11 cellular contexts compared by ENCODE assay signal in genomic region chr9:19101203-19101602, GRCh38. TPM values are rescaled to one million over a fixed set of nuclear protein-coding genes. Genes with fewer than 3 reads are reported as not detected.
DNase-seq lines count a peak whose midpoint lies in the region; ATAC-seq and TF ChIP-seq lines count a peak whose summit lies in the region.
"Had no signal": no experiment of that assay in that cellular context is flagged by ENCODE, and none has a peak within 500 bp of the region (broad histone marks: within the 10 kb centered on the region; RNA-seq: fewer than 3 reads in every experiment).

No MANE protein-coding gene starts in this region.

- peaks cover 7% of the 10 kb centered on the region; the same call in 1 of the 2 replicates for H3K4me1 ChIP-seq in HUES64 (ENCODE audit: insufficient read depth, low read length)

- H3K27ac ChIP-seq in CD4-positive, alpha-beta T cell (ENCODE audit: low read depth, low read length), result no peak overlapping the region
- H3K27ac ChIP-seq in HUES64 (ENCODE audit: low read depth, low read length), result no peak overlapping the region
- H3K27ac ChIP-seq: epithelial cell of prostate, neutrophil had no signal

- CTCF ChIA-PET in CD4-positive, alpha-beta T cell (lab: Charles Lee), result interaction anchor here (1.0 to 1.9 kb wide), 2 partner anchors 52 to 82 kb away, joined by 3 to 11 read pairs; partner anchors contain the start of gene RRAGA

- H3K9me3 Mint-ChIP-seq in CD4-positive, alpha-beta T cell, result no peaks in the 10 kb centered on the region
- no peaks in the 10 kb centered on the region for H3K9me3 Mint-ChIP-seq in activated naive CD8-positive, alpha-beta T cell treated with anti-CD3 and anti-CD28 coated beads, Interleukin-2, amount 50 U/mL, for 24 hours
- H3K9me3 Mint-ChIP-seq in mesothelial cell of epicardium, result peaks cover 3% of the 10 kb centered on the region

- DNase-seq in CD4-positive, alpha-beta T cell, result no peak
- DNase-seq in activated naive CD8-positive, alpha-beta T cell treated with anti-CD3 and anti-CD28 coated beads, Interleukin-2, amount 50 U/mL, for 24 hours, result no peak
- DNase-seq in mesothelial cell of epicardium (ENCODE audit: low spot score in 2 of 2, unreplicated experiment in 2 of 2) (no peak), inferior parietal cortex (ENCODE audit: extremely low spot score) (no peak), GF-D8 (lab: John Stamatoyannopoulos, UW) (no peak), dedifferentiated amniotic fluid mesenchymal stem cell (ENCODE audit: extremely low spot score) (no peak), foreskin melanocyte (no peak)
- DNase-seq: NCI-H774 had no signal

- H3K9ac ChIP-seq in HUES64 (ENCODE audit: low read depth, low read length), result peak overlapping the region; percentile 49; the same call in 1 of the 2 replicates

- WGBS in HUES64, result 88% methylated on average over 8 of the region's 8 CpGs

- no peaks in the 10 kb centered on the region for H3K27me3 ChIP-seq in CD4-positive, alpha-beta T cell (ENCODE audit: control insufficient read depth, insufficient read depth, low read length)
- no peaks in the 10 kb centered on the region for H3K27me3 ChIP-seq in HUES64 (ENCODE audit: insufficient read depth, low read length)
- H3K27me3 ChIP-seq: neutrophil had no signal

- no peaks in the 10 kb centered on the region for H3K9me3 ChIP-seq in CD4-positive, alpha-beta T cell (ENCODE audit: control insufficient read depth, low read length)
- H3K9me3 ChIP-seq in HUES64 (ENCODE audit: insufficient read depth, low read depth, low read length), result no peaks in the 10 kb centered on the region
- H3K9me3 ChIP-seq: neutrophil had no signal

- intact Hi-C loops in CD4-positive, alpha-beta T cell (cut with DNase I, micrococcal nuclease), result loop anchor here (5.0 kb wide), 3 partner anchors 71 to 131 kb away; partner anchors contain the start of gene DENND4C (in 1 of the 2)

- H3K36me3 ChIP-seq in HUES64 (ENCODE audit: insufficient read depth, low read length), result peaks cover 33% of the 10 kb centered on the region

- H3K36me3 Mint-ChIP-seq in CD4-positive, alpha-beta T cell (ENCODE audit: low read depth), result peaks cover 35% of the 10 kb centered on the region
- peaks cover 31% of the 10 kb centered on the region for H3K36me3 Mint-ChIP-seq in activated naive CD8-positive, alpha-beta T cell treated with anti-CD3 and anti-CD28 coated beads, Interleukin-2, amount 50 U/mL, for 24 hours (ENCODE audit: low read depth)
- H3K36me3 Mint-ChIP-seq in mesothelial cell of epicardium, result peaks cover 11% of the 10 kb centered on the region

- no peak for ATAC-seq in CD4-positive, alpha-beta T cell (ENCODE audit: poor library complexity)
- ATAC-seq in activated naive CD8-positive, alpha-beta T cell treated with anti-CD3 and anti-CD28 coated beads, Interleukin-2, amount 50 U/mL, for 24 hours, result no peak

- no peaks in the 10 kb centered on the region for H3K27me3 Mint-ChIP-seq in CD4-positive, alpha-beta T cell
- no peaks in the 10 kb centered on the region for H3K27me3 Mint-ChIP-seq in activated naive CD8-positive, alpha-beta T cell treated with anti-CD3 and anti-CD28 coated beads, Interleukin-2, amount 50 U/mL, for 24 hours
- no peaks in the 10 kb centered on the region for H3K27me3 Mint-ChIP-seq in mesothelial cell of epicardium (ENCODE audit: low read depth)

- H3K4me3 ChIP-seq in HUES64 (ENCODE audit: low read length), result peak overlapping the region; percentile 86

- H3K4me1 Mint-ChIP-seq in CD4-positive, alpha-beta T cell (ENCODE audit: low read depth), result peaks cover 44% of the 10 kb centered on the region
- H3K4me1 Mint-ChIP-seq in activated naive CD8-positive, alpha-beta T cell treated with anti-CD3 and anti-CD28 coated beads, Interleukin-2, amount 50 U/mL, for 24 hours, result peaks cover 44% of the 10 kb centered on the region
- H3K4me1 Mint-ChIP-seq in mesothelial cell of epicardium, result peaks cover 26% of the 10 kb centered on the region

- no peak overlapping the region for H3K27ac Mint-ChIP-seq in CD4-positive, alpha-beta T cell
- H3K27ac Mint-ChIP-seq in activated naive CD8-positive, alpha-beta T cell treated with anti-CD3 and anti-CD28 coated beads, Interleukin-2, amount 50 U/mL, for 24 hours, result peak overlapping the region; percentile 42
- no peak overlapping the region for H3K27ac Mint-ChIP-seq in mesothelial cell of epicardium

- TF ChIP-seq CTCF in CD4-positive, alpha-beta T cell (IDR thresholded peaks at IDR 0.05), result no peak
- TF ChIP-seq CTCF in mesothelial cell of epicardium (IDR thresholded peaks at IDR 0.05; ENCODE audit: unreplicated experiment), result no peak

- POLR2A ChIA-PET in CD4-positive, alpha-beta T cell (lab: Charles Lee), result interaction anchor here (0.7 to 2.0 kb wide), 4 partner anchors 23 to 305 kb away, joined by 3 to 12 read pairs (median 3); partner anchors contain the start of gene RRAGA

- H3K4me3 Mint-ChIP-seq in CD4-positive, alpha-beta T cell, result peak overlapping the region; percentile 77
- H3K4me3 Mint-ChIP-seq in activated naive CD8-positive, alpha-beta T cell treated with anti-CD3 and anti-CD28 coated beads, Interleukin-2, amount 50 U/mL, for 24 hours, result peak overlapping the region; percentile 96
- peak overlapping the region; percentile 66 for H3K4me3 Mint-ChIP-seq in mesothelial cell of epicardium

RNA-seq across cellular contexts. Expression of gene HAUS6, which starts 1.5 kb away (rescaled TPM):
- total RNA-seq in CD4-positive, alpha-beta T cell, result 10 to 100 TPM; 14.9 to 17.2 TPM
- 30.2 TPM for polyA plus RNA-seq in HUES64 (2013, experiment 1 of 2)
- 31.2 TPM for polyA plus RNA-seq in HUES64 (2013, experiment 2 of 2)
- total RNA-seq in mesothelial cell of epicardium, result 14.9 to 16.1 TPM (median 15.6 TPM) in 3 replicates

RNA-seq across cellular contexts. Expression of gene PLIN2, which starts 26.1 kb away (rescaled TPM):
- 10 to 100 TPM; 68.8 to 70.7 TPM for total RNA-seq in CD4-positive, alpha-beta T cell
- 46.3 TPM for polyA plus RNA-seq in HUES64 (2013, experiment 1 of 2)
- 46.2 TPM for polyA plus RNA-seq in HUES64 (2013, experiment 2 of 2)
- 95.1 to 99.4 TPM (median 96.9 TPM) in 3 replicates for total RNA-seq in mesothelial cell of epicardium

RNA-seq across cellular contexts. Expression of gene RRAGA, which starts 52.0 kb away (rescaled TPM):
- total RNA-seq in CD4-positive, alpha-beta T cell, result 10 to 100 TPM; 34.4 to 34.7 TPM
- 44.7 TPM for polyA plus RNA-seq in HUES64 (2013, experiment 1 of 2)
- polyA plus RNA-seq in HUES64 (2013, experiment 2 of 2), result 47.4 TPM
- total RNA-seq in mesothelial cell of epicardium, result 56.6 to 58.2 TPM (median 56.6 TPM) in 3 replicates
